Comparison of ENCODE assay signal across 10 cellular contexts in genomic region chr21:30434033-30434631, GRCh38. TPM values are rescaled to one million over a fixed set of nuclear protein-coding genes. Genes with fewer than 3 reads are reported as not detected.
DNase-seq lines count a peak whose midpoint lies in the region; ATAC-seq, FAIRE-seq and TF ChIP-seq lines count a peak whose summit lies in the region.
"Had no signal": no experiment of that assay in that cellular context is flagged by ENCODE, and none has a peak within 500 bp of the region (broad histone marks: within the 10 kb centered on the region; RNA-seq: fewer than 3 reads in every experiment).

No MANE protein-coding gene starts in this region.

- H3K4me2 ChIP-seq in astrocyte (ENCODE audit: low read length) = no peak overlapping the region

- H2AFZ ChIP-seq in astrocyte (ENCODE audit: low read depth, low read length) = no peak overlapping the region

- no peaks in the 10 kb centered on the region for H3K36me3 ChIP-seq in astrocyte (ENCODE audit: insufficient read depth, low read length)

- H3K27ac Mint-ChIP-seq in Calu3 (ENCODE audit: unreplicated experiment) = no peak overlapping the region
- H3K27ac Mint-ChIP-seq in astrocyte (ENCODE audit: unreplicated experiment) = no peak overlapping the region

- no peaks in the 10 kb centered on the region for H4K20me1 ChIP-seq in astrocyte (ENCODE audit: insufficient read depth, low read length)

- no peaks in the 10 kb centered on the region for H3K4me1 Mint-ChIP-seq in Calu3 (ENCODE audit: low read depth, unreplicated experiment)
- no peaks in the 10 kb centered on the region for H3K4me1 Mint-ChIP-seq in astrocyte (ENCODE audit: low read depth, unreplicated experiment)

- H3K4me3 Mint-ChIP-seq in Calu3 (ENCODE audit: low read depth, unreplicated experiment) (no peak overlapping the region), astrocyte (ENCODE audit: unreplicated experiment) (no peak overlapping the region)

- H3K36me3 Mint-ChIP-seq in Calu3 (ENCODE audit: insufficient read depth, unreplicated experiment) = no peaks in the 10 kb centered on the region
- no peaks in the 10 kb centered on the region for H3K36me3 Mint-ChIP-seq in astrocyte (ENCODE audit: low read depth, unreplicated experiment)

- no peak overlapping the region for H3K27ac ChIP-seq in astrocyte (ENCODE audit: low read depth, low read length)

- peaks cover 7% of the 10 kb centered on the region for H3K9me3 ChIP-seq in astrocyte (ENCODE audit: insufficient read depth, low read depth, low read length)

- DNase-seq in Calu3 (peak; percentile 21), NCI-H226 (peak; percentile 21), astrocyte (ENCODE audit: low read depth) (no peak), left lobe of liver (ENCODE audit: low spot score) (no peak)

- ATAC-seq in GM21381 (IDR thresholded peaks at IDR 0.05; ENCODE audit: unreplicated experiment) (peak; percentile 71), left lobe of liver (peak; percentile 92), HG02798 (IDR thresholded peaks at IDR 0.05; ENCODE audit: poor library complexity, unreplicated experiment) (no peak), HG02623 (IDR thresholded peaks at IDR 0.05; ENCODE audit: unreplicated experiment) (no peak), GM21526 (IDR thresholded peaks at IDR 0.05; ENCODE audit: low FRiP score, unreplicated experiment) (no peak)

- no peak for FAIRE-seq in astrocyte (lab: Jason Lieb, UNC)

- CTCF ChIA-PET in Calu3 (lab: Charles Lee) = no interaction called here

- H3K27me3 Mint-ChIP-seq in Calu3 (ENCODE audit: unreplicated experiment) (no peaks in the 10 kb centered on the region), astrocyte (ENCODE audit: low read depth, unreplicated experiment) (peaks cover 2% of the 10 kb centered on the region)

- BruUV-seq in Calu3 (replicated peaks; lab: Mats Ljungman, UMichigan) = no TSS peak

- H3K9me3 Mint-ChIP-seq in Calu3 (ENCODE audit: low read depth, unreplicated experiment) = no peaks in the 10 kb centered on the region
- H3K9me3 Mint-ChIP-seq in astrocyte (ENCODE audit: unreplicated experiment) = no peaks in the 10 kb centered on the region

- no peak overlapping the region for H3K9ac ChIP-seq in astrocyte (ENCODE audit: low read length)

- intact Hi-C loops in Calu3 (cut with micrococcal nuclease; ENCODE audit: unreplicated experiment) = no loop called here

- H3K27me3 ChIP-seq in astrocyte (ENCODE audit: insufficient read depth, low read length) = no peaks in the 10 kb centered on the region

- H3K4me1 ChIP-seq in astrocyte (ENCODE audit: insufficient read depth, low read length) = no peaks in the 10 kb centered on the region

- peak; percentile 41 for TF ChIP-seq CTCF in Calu3 (IDR thresholded peaks at IDR 0.05; ENCODE audit: unreplicated experiment)
- peak; percentile 38 for TF ChIP-seq CTCF in astrocyte (IDR thresholded peaks at IDR 0.05; ENCODE audit: insufficient read depth, low read depth, low read length)

- H3K79me2 ChIP-seq in astrocyte (ENCODE audit: insufficient read depth, low read length) = no peaks in the 10 kb centered on the region

- H3K4me3 ChIP-seq in astrocyte (ENCODE audit: insufficient read depth, low read depth, low read length) = no peak overlapping the region

RNA-seq across cellular contexts. Expression of gene KRTAP13-4, which starts 4.1 kb away (rescaled TPM):
- total RNA-seq in Calu3 (2022) = not detected in 2 replicates
- total RNA-seq in astrocyte = not detected in 2 replicates
- total RNA-seq in left lobe of liver = not detected
- total RNA-seq: LHCN-M2, temporal lobe had no signal

RNA-seq across cellular contexts. Expression of gene KRTAP15-1, which starts 5.9 kb away (rescaled TPM):
- total RNA-seq in Calu3 (2022) = not detected in 2 replicates
- total RNA-seq in astrocyte = not detected in 2 replicates
- not detected for total RNA-seq in left lobe of liver
- total RNA-seq: LHCN-M2, temporal lobe had no signal

RNA-seq across cellular contexts. Expression of gene KRTAP13-3, which starts 8.4 kb away (rescaled TPM):
- total RNA-seq in Calu3 (2022) (not detected in 2 replicates), astrocyte (not detected in 2 replicates), left lobe of liver (not detected)
- total RNA-seq: LHCN-M2, temporal lobe had no signal

RNA-seq across cellular contexts. Expression of gene KRTAP13-1, which starts 38.3 kb away (rescaled TPM):
- total RNA-seq in Calu3 (2022) (not detected in 2 replicates), astrocyte (not detected in 2 replicates), left lobe of liver (not detected)
- total RNA-seq: LHCN-M2, temporal lobe had no signal

RNA-seq across cellular contexts. Expression of gene KRTAP19-1, which starts 46.0 kb away (rescaled TPM):
- total RNA-seq in Calu3 (2022) (not detected in 2 replicates), astrocyte (not detected in 2 replicates), left lobe of liver (not detected)
- total RNA-seq: LHCN-M2, temporal lobe had no signal

Comparison
In these comparisons a context has a peak if more than half of its experiments do, and no peak if none do; other contexts are left out.
1. DNase-seq: peak in Calu3 (single experiment) and NCI-H226 (single experiment); none in astrocyte (single experiment) and left lobe of liver (single experiment).
2. ATAC-seq: peak in GM21381 (single experiment) and left lobe of liver (single experiment); none in HG02798 (single experiment), HG02623 (single experiment) and GM21526 (single experiment).